12 cellular contexts compared by ENCODE assay signal in the genomic region with DNA sequence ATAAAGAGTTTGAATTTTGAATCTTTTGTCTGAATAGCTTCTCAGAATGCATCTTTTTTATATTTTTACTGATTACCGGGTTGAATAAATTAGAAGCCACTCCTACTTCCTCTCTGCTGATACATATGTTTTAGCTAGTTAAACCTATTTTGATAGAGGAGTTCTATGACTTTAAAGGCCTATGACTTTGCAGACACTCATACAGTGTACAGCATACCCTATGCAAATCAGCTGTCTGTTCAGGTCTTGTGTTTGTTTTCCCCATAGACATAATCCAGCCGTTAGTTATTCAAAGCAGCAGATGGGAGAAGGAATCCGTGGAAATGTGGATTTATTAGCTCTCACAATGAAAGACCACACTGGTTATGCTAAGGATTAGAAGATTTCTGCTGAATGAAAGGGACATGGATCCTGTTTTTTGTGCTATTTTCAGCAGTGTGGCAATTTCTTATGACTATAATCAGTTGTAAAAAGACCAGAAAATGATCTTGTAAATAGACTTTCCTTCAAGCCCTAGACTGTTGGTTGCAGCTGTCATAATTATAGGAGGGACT. TPM values are rescaled to one million over a fixed set of nuclear protein-coding genes. Genes with fewer than 3 reads are reported as not detected.
DNase-seq lines count a peak whose midpoint lies in the region; ATAC-seq and TF ChIP-seq lines count a peak whose summit lies in the region.
"Had no signal": no experiment of that assay in that cellular context is flagged by ENCODE, and none has a peak within 500 bp of the region (broad histone marks: within the 10 kb centered on the region; RNA-seq: fewer than 3 reads in every experiment).

No MANE protein-coding gene starts in this region.

- peaks cover 48% of the 10 kb centered on the region; the same call in 1 of the 2 replicates for H3K79me2 ChIP-seq in PC-3 (ENCODE audit: low read length)

- no peaks in the 10 kb centered on the region for H3K9me3 ChIP-seq in PC-3 (ENCODE audit: low read length)
- H3K9me3 ChIP-seq: body of pancreas had no signal

- no peaks in the 10 kb centered on the region for H4K20me1 ChIP-seq in PC-3 (ENCODE audit: low read length)

- TF ChIP-seq CTCF in PC-3 (conservative IDR thresholded peaks at IDR 0.05; ENCODE audit: low read depth, low read length) = no peak

- POLR2A ChIA-PET in PC-3 (lab: Charles Lee; ENCODE audit: unreplicated experiment) = interaction anchor here (0.6 kb wide), 1 partner anchor 238 kb away, joined by 4 read pairs; no protein-coding TSS in a partner anchor

- no peaks in the 10 kb centered on the region for H3K36me3 ChIP-seq in PC-3 (ENCODE audit: low read depth, low read length)
- H3K36me3 ChIP-seq: neural progenitor cell had no signal

- peaks cover 7 to 10% of the 10 kb centered on the region in 2 donors for H3K4me1 Mint-ChIP-seq in stimulated activated naive B cell treated with anti-CD40 and anti-IgM and Interleukin-4, amounts not matched to agents 10 μg/mL and 1 μg/mL and 100 μg/mL, for 72 hours

- H3K27ac Mint-ChIP-seq in stimulated activated naive B cell treated with anti-CD40 and anti-IgM and Interleukin-4, amounts not matched to agents 10 μg/mL and 1 μg/mL and 100 μg/mL, for 72 hours = no peak overlapping the region
- H3K27ac Mint-ChIP-seq: activated T-helper 2 cell treated with anti-CD3 and anti-CD28 coated beads, Interferon-gamma antibody, Interleukin-2, Interleukin-4, amounts not matched to agents 10 μg/mL and 5 μg/mL and 100 μg/mL, durations not matched to agents 14 hours and 24 hours and 36 hours; effector memory CD8-positive, alpha-beta T cell; neural progenitor cell had no signal

- H3K9ac ChIP-seq in PC-3 (ENCODE audit: low read length) = no peak overlapping the region
- H3K9ac ChIP-seq: neural progenitor cell had no signal

- DNase-seq in NCI-H1417 (lab: John Stamatoyannopoulos, UW) = peak in 2 of 3 experiments; percentile 26 to 59
- DNase-seq in NCI-H1417 treated with DMSO at 0.1 percent for 48 hours (lab: John Stamatoyannopoulos, UW) = no peak
- DNase-seq in MV-4-11 (lab: John Stamatoyannopoulos, UW) = peak; percentile 25
- DNase-seq in PC-3 = no peak
- no peak for DNase-seq in left colon
- DNase-seq in stimulated activated naive B cell treated with anti-CD40 and anti-IgM and Interleukin-4, amounts not matched to agents 10 μg/mL and 1 μg/mL and 100 μg/mL, for 72 hours = no peak
- DNase-seq in activated naive CD4-positive, alpha-beta T cell treated with anti-CD3 and anti-CD28 coated beads, Interleukin-2, amount 50 U/mL, for 16 hours = no peak
- DNase-seq: body of pancreas; effector memory CD8-positive, alpha-beta T cell had no signal

- no peaks in the 10 kb centered on the region for H3K9me3 Mint-ChIP-seq in stimulated activated naive B cell treated with anti-CD40 and anti-IgM and Interleukin-4, amounts not matched to agents 10 μg/mL and 1 μg/mL and 100 μg/mL, for 72 hours
- H3K9me3 Mint-ChIP-seq: activated T-helper 2 cell treated with anti-CD3 and anti-CD28 coated beads, Interferon-gamma antibody, Interleukin-2, Interleukin-4, amounts not matched to agents 10 μg/mL and 5 μg/mL and 100 μg/mL, durations not matched to agents 14 hours and 24 hours and 36 hours; effector memory CD8-positive, alpha-beta T cell; neural progenitor cell had no signal

- peak overlapping the region; percentile 85 for H3K4me2 ChIP-seq in PC-3 (ENCODE audit: low read length)
- H3K4me2 ChIP-seq: neural progenitor cell had no signal

- no peak overlapping the region for H3K4me3 Mint-ChIP-seq in stimulated activated naive B cell treated with anti-CD40 and anti-IgM and Interleukin-4, amounts not matched to agents 10 μg/mL and 1 μg/mL and 100 μg/mL, for 72 hours
- H3K4me3 Mint-ChIP-seq: effector memory CD8-positive, alpha-beta T cell; neural progenitor cell had no signal

- H3K27me3 Mint-ChIP-seq in stimulated activated naive B cell treated with anti-CD40 and anti-IgM and Interleukin-4, amounts not matched to agents 10 μg/mL and 1 μg/mL and 100 μg/mL, for 72 hours = no peaks in the 10 kb centered on the region
- H3K27me3 Mint-ChIP-seq: effector memory CD8-positive, alpha-beta T cell had no signal

- BruUV-seq in PC-3 (replicated peaks; lab: Mats Ljungman, UMichigan) = no TSS peak

- peaks cover 3 to 4% of the 10 kb centered on the region in 2 donors for H3K36me3 Mint-ChIP-seq in stimulated activated naive B cell treated with anti-CD40 and anti-IgM and Interleukin-4, amounts not matched to agents 10 μg/mL and 1 μg/mL and 100 μg/mL, for 72 hours

- H3K27me3 ChIP-seq in PC-3 (ENCODE audit: low read length) = no peaks in the 10 kb centered on the region
- H3K27me3 ChIP-seq: body of pancreas, neural progenitor cell had no signal

- peaks cover 29% of the 10 kb centered on the region for H3K4me1 ChIP-seq in PC-3 (ENCODE audit: insufficient read depth, low read length)
- H3K4me1 ChIP-seq: body of pancreas, neural progenitor cell had no signal

- ATAC-seq in PC-3 = no peak
- ATAC-seq in left colon = peak; percentile 48
- no peak for ATAC-seq in stimulated activated naive B cell treated with anti-CD40 and anti-IgM and Interleukin-4, amounts not matched to agents 10 μg/mL and 1 μg/mL and 100 μg/mL, for 72 hours (replicated peaks)
- ATAC-seq in GM21360 (IDR thresholded peaks at IDR 0.05; ENCODE audit: unreplicated experiment) = no peak
- ATAC-seq: body of pancreas; effector memory CD8-positive, alpha-beta T cell had no signal

- intact Hi-C loops in PC-3 (cut with micrococcal nuclease) = loop anchor here (1.0 kb wide), 1 partner anchor 18 kb away; no protein-coding TSS in a partner anchor
- intact Hi-C loops in left colon (cut with DNase I, micrococcal nuclease) = no loop called here

- H3K27ac ChIP-seq in PC-3 (ENCODE audit: low read length) = no peak overlapping the region
- H3K27ac ChIP-seq: body of pancreas, neural progenitor cell had no signal

- CTCF ChIA-PET in PC-3 (lab: Charles Lee) = no interaction called here

- no peak overlapping the region for H2AFZ ChIP-seq in PC-3 (ENCODE audit: low read length)
- H2AFZ ChIP-seq: neural progenitor cell had no signal

- no peak overlapping the region for H3K4me3 ChIP-seq in PC-3 (ENCODE audit: low read length)
- H3K4me3 ChIP-seq: body of pancreas, neural progenitor cell had no signal

- no peaks in the 10 kb centered on the region for H3K9me2 ChIP-seq in PC-3 (replicated peaks; ENCODE audit: low read length)

- no peaks in the 10 kb centered on the region for H3F3A ChIP-seq in PC-3 (ENCODE audit: low read length, unreplicated experiment)

RNA-seq across cellular contexts. Expression of a gene that starts 59.8 kb away (rescaled TPM):
- 29.3 and 33.7 TPM in 2 replicates for total RNA-seq in PC-3 (2014; rRNA removed)
- total RNA-seq in left colon = 100 to 1,000 TPM in 1 of 2 donors, 10 to 100 TPM in 1; 80.3 to 129 TPM

Comparison
In these comparisons a context has a peak if more than half of its experiments do, and no peak if none do; other contexts are left out.
1. DNase-seq: peak in NCI-H1417 (2 of 3) and MV-4-11 (single experiment); none in NCI-H1417 treated with DMSO at 0.1 percent for 48 hours (single experiment), PC-3 (single experiment), left colon (0 of 2), stimulated activated naive B cell treated with anti-CD40 and anti-IgM and Interleukin-4, amounts not matched to agents 10 μg/mL and 1 μg/mL and 100 μg/mL, for 72 hours (single experiment) and activated naive CD4-positive, alpha-beta T cell treated with anti-CD3 and anti-CD28 coated beads, Interleukin-2, amount 50 U/mL, for 16 hours (single experiment).